Comparison of ENCODE assay signal across 8 cellular contexts in genomic region chr1:109099871-109100757, GRCh38. TPM values are rescaled to one million over a fixed set of nuclear protein-coding genes. Genes with fewer than 3 reads are reported as not detected.
A peak's percentile ranks its signal among the peaks of the same experiment; 100 is the strongest.
DNase-seq lines count a peak whose midpoint lies in the region; ATAC-seq, FAIRE-seq and TF ChIP-seq lines count a peak whose summit lies in the region.

No MANE protein-coding gene starts in this region.

- H3K4me1 Mint-ChIP-seq in WTC11 = 0 out of 2 replicates have a peak, but pooled peaks cover 3% of the 10 kb centered on the region

- H3K4me3 Mint-ChIP-seq in WTC11 = peak overlapping the region; percentile 98

- H3K9me3 Mint-ChIP-seq in WTC11 = no peaks in the 10 kb centered on the region

- peak; percentile 96 for DNase-seq in AG08395 (ENCODE audit: low spot score)
- DNase-seq in NCI-H2227 (lab: John Stamatoyannopoulos, UW; ENCODE audit: unreplicated experiment) = peak; percentile 99
- peak; percentile 96 for DNase-seq in WTC11 (ENCODE audit: low spot score)
- peak; percentile 40 to 98 (median 93) for DNase-seq in caudate nucleus (lab: John Stamatoyannopoulos, UW)
- DNase-seq in stimulated activated CD4-positive, alpha-beta T cell treated with anti-CD3 and anti-CD28 coated beads, Interleukin-12 subunit alpha, Interleukin-12 subunit beta, amount 100 ng/mL, for 4 hours = peak; percentile 95

- no peaks in the 10 kb centered on the region; the same call in none of the 2 replicates for H3K27me3 Mint-ChIP-seq in WTC11 (ENCODE audit: low read depth)

- CTCF ChIA-PET in WTC11 (lab: Charles Lee) = interaction anchor here (0.5 to 2.8 kb wide), 30 partner anchors 9 to 432 kb away, joined by 3 to 58 read pairs (median 4); partner anchors contain the start of genes CLCC1, ELAPOR1, SARS1 and SORT1

- H3K27ac ChIP-seq in caudate nucleus (ENCODE audit: low read depth, low read length) = peak overlapping the region; percentile 97

- peaks cover 6% of the 10 kb centered on the region; the same call in 1 of the 2 replicates for H3K36me3 Mint-ChIP-seq in WTC11

- no peak for TF ChIP-seq CTCF in WTC11 (IDR thresholded peaks at IDR 0.05)

- ATAC-seq in GM18873 (IDR thresholded peaks at IDR 0.05; ENCODE audit: low FRiP score, unreplicated experiment) = peak; percentile 82
- peak; percentile 88 for ATAC-seq in HG03139 (IDR thresholded peaks at IDR 0.05; ENCODE audit: unreplicated experiment)
- peak; percentile 95 for ATAC-seq in WTC11

- peak overlapping the region; percentile 98 for H3K27ac Mint-ChIP-seq in WTC11

- peak; percentile 72 for FAIRE-seq in islet of Langerhans (lab: Jason Lieb, UNC)

- POLR2A ChIA-PET in WTC11 (lab: Charles Lee) = interaction anchor here (0.5 to 2.1 kb wide), 16 partner anchors 8 to 505 kb away, joined by 3 to 19 read pairs (median 4); partner anchors contain the start of genes CELSR2, ELAPOR1, PRPF38B and SARS1

TF ChIP-seq in WTC11, 78 proteins besides CTCF, POLR2A, EP300 and RAD21 (continues in another document):
- TF ChIP-seq SMAD4 (CRISPR knock-in tag; IDR thresholded peaks at IDR 0.05) (no peak), TP53 (CRISPR knock-in tag; IDR thresholded peaks at IDR 0.05) (no peak), E2F4 (CRISPR knock-in tag; IDR thresholded peaks at IDR 0.05; ENCODE audit: borderline replicate concordance, low read depth) (no peak), ZNF423 (CRISPR knock-in tag; IDR thresholded peaks at IDR 0.05) (no peak), PRDM15 (CRISPR knock-in tag; IDR thresholded peaks at IDR 0.05) (peak; percentile 52; the same call in 1 of the 2 replicates), NR2C2 (CRISPR knock-in tag; IDR thresholded peaks at IDR 0.05) (peak; percentile 68; the same call in 1 of the 2 replicates), MXD4 (CRISPR knock-in tag; IDR thresholded peaks at IDR 0.05; ENCODE audit: borderline replicate concordance) (no peak), HMGA2 (CRISPR knock-in tag; IDR thresholded peaks at IDR 0.05) (no peak; the same call in 1 of the 2 replicates), ESRRA (CRISPR knock-in tag; IDR thresholded peaks at IDR 0.05; ENCODE audit: borderline replicate concordance) (peak; percentile 85), ATF3 (CRISPR knock-in tag; conservative IDR thresholded peaks at IDR 0.05) (no peak), ZNF219 (CRISPR knock-in tag; IDR thresholded peaks at IDR 0.05; ENCODE audit: borderline replicate concordance) (no peak), ZBTB21 (CRISPR knock-in tag; IDR thresholded peaks at IDR 0.05; ENCODE audit: borderline replicate concordance) (no peak), GRHL2 (CRISPR knock-in tag; IDR thresholded peaks at IDR 0.05; ENCODE audit: insufficient replicate concordance, severe bottlenecking) (no peak), OVOL2 (CRISPR knock-in tag; IDR thresholded peaks at IDR 0.05; ENCODE audit: borderline replicate concordance) (0 out of 2 replicates have a peak, but pooled peaks have one; percentile 12), ZNF232 (CRISPR knock-in tag; IDR thresholded peaks at IDR 0.05) (peak; percentile 55; the same call in 1 of the 2 replicates), ZNF263 (CRISPR knock-in tag; IDR thresholded peaks at IDR 0.05; ENCODE audit: low read depth) (no peak), CREB1 (CRISPR knock-in tag; IDR thresholded peaks at IDR 0.05) (no peak; the same call in none of the 2 replicates), MLX (CRISPR knock-in tag; IDR thresholded peaks at IDR 0.05) (peak; percentile 58; the same call in 1 of the 2 replicates), E2F1 (CRISPR knock-in tag; IDR thresholded peaks at IDR 0.05) (peak; percentile 66; the same call in 1 of the 2 replicates), CBFB (CRISPR knock-in tag; IDR thresholded peaks at IDR 0.05; ENCODE audit: low read depth) (no peak), AFF4 (CRISPR knock-in tag; IDR thresholded peaks at IDR 0.05; ENCODE audit: borderline replicate concordance) (0 out of 2 replicates have a peak, but pooled peaks have one; percentile 26), SOX15 (CRISPR knock-in tag; IDR thresholded peaks at IDR 0.05) (no peak), ZNF416 (CRISPR knock-in tag; IDR thresholded peaks at IDR 0.05) (peak; percentile 95; the same call in 1 of the 2 replicates)

RNA-seq across cellular contexts. Expression of gene TMEM167B, which starts 9.6 kb away (rescaled TPM):
- 15.6 to 18.7 TPM (median 16.0 TPM) in 3 replicates for total RNA-seq in WTC11 (2021)

RNA-seq across cellular contexts. Expression of gene ELAPOR1, which starts 13.8 kb away (rescaled TPM):
- 1.1 to 1.5 TPM (median 1.3 TPM) in 3 replicates for total RNA-seq in WTC11 (2021)

RNA-seq across cellular contexts. Expression of gene TAF13, which starts 24.3 kb away (rescaled TPM):
- 35.2 to 43.0 TPM (median 37.3 TPM) in 3 replicates for total RNA-seq in WTC11 (2021)

RNA-seq across cellular contexts. Expression of gene WDR47, which starts 58.2 kb away (rescaled TPM):
- total RNA-seq in WTC11 (2021) = 6.9 to 8.0 TPM (median 7.0 TPM) in 3 replicates

Comparison
In these comparisons a context has a peak if more than half of its experiments do, and no peak if none do; other contexts are left out.
1. Peak in every context shown above with its lines: DNase-seq, ATAC-seq and H3K27ac ChIP-seq.